ENCODE assay signal across 8 cellular contexts in the genomic region with DNA sequence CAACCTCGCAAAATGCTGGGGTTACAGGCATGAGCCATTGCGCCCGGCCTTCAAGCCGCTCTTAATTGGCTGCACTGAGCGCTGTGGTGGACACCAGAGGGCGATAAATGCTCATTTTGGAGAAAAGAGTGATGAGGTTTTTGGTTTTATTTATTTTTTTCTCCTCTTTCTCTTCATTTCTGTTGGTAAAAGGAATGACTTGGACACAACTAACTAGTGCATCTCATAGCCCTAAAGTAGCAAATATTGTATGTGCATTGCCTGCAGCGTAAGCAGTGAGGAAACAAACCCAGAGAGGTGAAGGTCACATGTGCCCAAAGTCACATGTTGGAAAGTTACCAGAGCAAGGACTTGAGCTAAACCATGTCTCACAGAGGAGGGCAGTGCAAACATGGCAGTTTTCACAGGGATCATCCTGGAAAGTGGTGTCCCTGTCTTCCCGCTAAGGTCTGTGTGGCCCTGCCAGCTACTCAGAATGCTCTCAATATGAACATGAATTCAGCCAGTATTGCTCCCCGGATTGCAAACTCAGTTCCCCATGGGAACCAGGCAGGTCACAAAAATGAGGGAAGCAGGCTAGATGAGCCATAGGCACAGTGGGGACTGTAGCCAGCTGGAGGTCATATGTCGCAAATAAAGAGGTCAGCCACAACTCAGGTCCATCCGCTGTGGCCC. TPM values are rescaled to one million over a fixed set of nuclear protein-coding genes. Genes with fewer than 3 reads are reported as not detected.
DNase-seq lines count a peak whose midpoint lies in the region; ATAC-seq and TF ChIP-seq lines count a peak whose summit lies in the region.

No MANE protein-coding gene starts in this region.

- H3K27ac ChIP-seq in HEK293 (ENCODE audit: extremely low read depth, low read depth, low read length) (no peak overlapping the region), esophagus muscularis mucosa (replicated peaks in 1 of 4) (no peak overlapping the region), upper lobe of right lung (no peak overlapping the region)

- TF ChIP-seq EP300 in esophagus muscularis mucosa (IDR thresholded peaks at IDR 0.05), result no peak

- POLR2A ChIA-PET in HEK293 (lab: Yijun Ruan, JAX), result interaction anchor here (1.0 to 1.7 kb wide), 3 partner anchors 39 to 60 kb away, joined by 3 to 9 read pairs (median 3); no protein-coding TSS in a partner anchor

- H3K9me3 Mint-ChIP-seq in neural crest cell, result peaks cover under 1% of the 10 kb centered on the region

- H3K4me1 ChIP-seq in HEK293 (ENCODE audit: control insufficient read depth, insufficient read depth, low read length), result no peaks in the 10 kb centered on the region
- peaks cover 3 to 8% (median 6%) of the 10 kb centered on the region in 4 donors for H3K4me1 ChIP-seq in esophagus muscularis mucosa
- peaks cover 13% of the 10 kb centered on the region for H3K4me1 ChIP-seq in upper lobe of right lung

- H3K36me3 Mint-ChIP-seq in neural crest cell (ENCODE audit: low read depth), result no peaks in the 10 kb centered on the region

- peak overlapping the region; percentile 12 for H3K4me3 Mint-ChIP-seq in neural crest cell

- H3K27me3 Mint-ChIP-seq in neural crest cell (ENCODE audit: low read depth), result no peaks in the 10 kb centered on the region

- H3K9me3 ChIP-seq in HEK293 (ENCODE audit: control insufficient read depth, insufficient read depth, low read depth, low read length) (no peaks in the 10 kb centered on the region), esophagus muscularis mucosa (peaks cover 0 to 3% (median 0%) of the 10 kb centered on the region in 4 donors), upper lobe of right lung (no peaks in the 10 kb centered on the region)

- intact Hi-C loops in esophagus muscularis mucosa (cut with DNase I) (loop anchor here (1.0 to 5.0 kb wide), 3 partner anchors 59 to 355 kb away; no protein-coding TSS in a partner anchor), upper lobe of right lung (cut with DNase I) (loop anchor here (5.0 to 10.0 kb wide), 2 partner anchors 60 to 358 kb away; no protein-coding TSS in a partner anchor)

- TF ChIP-seq POLR2A in esophagus muscularis mucosa (IDR thresholded peaks at IDR 0.05; ENCODE audit: low read depth), result no peak

- ATAC-seq in upper lobe of right lung, result peak; percentile 79
- no peak for ATAC-seq in GM21515 (IDR thresholded peaks at IDR 0.05; ENCODE audit: unreplicated experiment)

- H3K36me3 ChIP-seq in HEK293 (ENCODE audit: control insufficient read depth in 2 of 2, insufficient read depth in 1 of 2, low read length in 2 of 2) (no peaks in the 10 kb centered on the region), esophagus muscularis mucosa (no peaks in the 10 kb centered on the region), upper lobe of right lung (no peaks in the 10 kb centered on the region)

- DNase-seq in EH (ENCODE audit: low read depth), result peak; percentile 66
- DNase-seq in NCI-H460 (ENCODE audit: extremely low read depth, low read depth), result peak; percentile 45
- DNase-seq in activated T-cell treated with anti-CD3 and anti-CD28 coated beads for 1 hour (ENCODE audit: low read depth), result peak; percentile 63
- no peak for DNase-seq in esophagus muscularis mucosa (ENCODE audit: extremely low spot score)
- DNase-seq in neural crest cell (ENCODE audit: low read depth, low spot score), result peak; percentile 61
- no peak for DNase-seq in upper lobe of right lung

- H3K4me1 Mint-ChIP-seq in neural crest cell, result peaks cover 42% of the 10 kb centered on the region

- H3K4me3 ChIP-seq in HEK293 (ENCODE audit: low read depth, low read length) (no peak overlapping the region), esophagus muscularis mucosa (no peak overlapping the region), upper lobe of right lung (no peak overlapping the region)

- CTCF ChIA-PET in HEK293 (lab: Yijun Ruan, JAX), result interaction anchor here (0.5 to 12.6 kb wide), 26 partner anchors 9 to 549 kb away, joined by 3 to 275 read pairs (median 4); a partner anchor contains a TSS

- peak overlapping the region; percentile 85 for H3K27ac Mint-ChIP-seq in neural crest cell (ENCODE audit: unreplicated experiment)

- H3K27me3 ChIP-seq in esophagus muscularis mucosa (no peaks in the 10 kb centered on the region), upper lobe of right lung (no peaks in the 10 kb centered on the region)

- peak; percentile 60 for TF ChIP-seq CTCF in HEK293 (tag by site-specific recombination; IDR thresholded peaks at IDR 0.05)
- TF ChIP-seq CTCF in esophagus muscularis mucosa (IDR thresholded peaks at IDR 0.05), result peak; percentile 78 to 89 (median 82)
- peak; percentile 86 for TF ChIP-seq CTCF in neural crest cell (conservative IDR thresholded peaks at IDR 0.05)
- peak; percentile 76 for TF ChIP-seq CTCF in upper lobe of right lung (IDR thresholded peaks at IDR 0.05)

- 46% methylated on average over 10 of the region's 11 CpGs for WGBS in esophagus muscularis mucosa

TF ChIP-seq in HEK293, 187 proteins besides CTCF, POLR2A, EP300 and RAD21 (continues in another document):
- TF ChIP-seq MZF1 (tag by site-specific recombination; IDR thresholded peaks at IDR 0.05; ENCODE audit: borderline replicate concordance) (no peak), ZNF561 (tag by site-specific recombination; IDR thresholded peaks at IDR 0.05; ENCODE audit: borderline replicate concordance) (no peak), ZNF785 (tag by site-specific recombination; IDR thresholded peaks at IDR 0.05) (no peak), ZNF654 (tag by site-specific recombination; IDR thresholded peaks at IDR 0.05; ENCODE audit: low read depth) (peak; percentile 61), HOXD13 (CRISPR knock-in tag; IDR thresholded peaks at IDR 0.05; ENCODE audit: borderline replicate concordance) (no peak), ZNF529 (tag by site-specific recombination; IDR thresholded peaks at IDR 0.05; ENCODE audit: insufficient replicate concordance) (no peak), PRDM1 (tag by site-specific recombination; IDR thresholded peaks at IDR 0.05) (0 out of 2 replicates have a peak, but pooled peaks have one; percentile 19), ZNF747 (tag by site-specific recombination; IDR thresholded peaks at IDR 0.05) (no peak), ZNF791 (tag by site-specific recombination; IDR thresholded peaks at IDR 0.05) (no peak), ZNF558 (tag by site-specific recombination; IDR thresholded peaks at IDR 0.05) (no peak), GLI4 (tag by site-specific recombination; IDR thresholded peaks at IDR 0.05) (no peak), ZNF335 (tag by site-specific recombination; conservative IDR thresholded peaks at IDR 0.05) (no peak), RBAK (tag by site-specific recombination; IDR thresholded peaks at IDR 0.05) (no peak)
- TF ChIP-seq, protein P1, sequence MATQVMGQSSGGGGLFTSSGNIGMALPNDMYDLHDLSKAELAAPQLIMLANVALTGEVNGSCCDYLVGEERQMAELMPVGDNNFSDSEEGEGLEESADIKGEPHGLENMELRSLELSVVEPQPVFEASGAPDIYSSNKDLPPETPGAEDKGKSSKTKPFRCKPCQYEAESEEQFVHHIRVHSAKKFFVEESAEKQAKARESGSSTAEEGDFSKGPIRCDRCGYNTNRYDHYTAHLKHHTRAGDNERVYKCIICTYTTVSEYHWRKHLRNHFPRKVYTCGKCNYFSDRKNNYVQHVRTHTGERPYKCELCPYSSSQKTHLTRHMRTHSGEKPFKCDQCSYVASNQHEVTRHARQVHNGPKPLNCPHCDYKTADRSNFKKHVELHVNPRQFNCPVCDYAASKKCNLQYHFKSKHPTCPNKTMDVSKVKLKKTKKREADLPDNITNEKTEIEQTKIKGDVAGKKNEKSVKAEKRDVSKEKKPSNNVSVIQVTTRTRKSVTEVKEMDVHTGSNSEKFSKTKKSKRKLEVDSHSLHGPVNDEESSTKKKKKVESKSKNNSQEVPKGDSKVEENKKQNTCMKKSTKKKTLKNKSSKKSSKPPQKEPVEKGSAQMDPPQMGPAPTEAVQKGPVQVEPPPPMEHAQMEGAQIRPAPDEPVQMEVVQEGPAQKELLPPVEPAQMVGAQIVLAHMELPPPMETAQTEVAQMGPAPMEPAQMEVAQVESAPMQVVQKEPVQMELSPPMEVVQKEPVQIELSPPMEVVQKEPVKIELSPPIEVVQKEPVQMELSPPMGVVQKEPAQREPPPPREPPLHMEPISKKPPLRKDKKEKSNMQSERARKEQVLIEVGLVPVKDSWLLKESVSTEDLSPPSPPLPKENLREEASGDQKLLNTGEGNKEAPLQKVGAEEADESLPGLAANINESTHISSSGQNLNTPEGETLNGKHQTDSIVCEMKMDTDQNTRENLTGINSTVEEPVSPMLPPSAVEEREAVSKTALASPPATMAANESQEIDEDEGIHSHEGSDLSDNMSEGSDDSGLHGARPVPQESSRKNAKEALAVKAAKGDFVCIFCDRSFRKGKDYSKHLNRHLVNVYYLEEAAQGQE (tag by site-specific recombination; IDR thresholded peaks at IDR 0.05), result no peak
- TF ChIP-seq, protein P2, sequence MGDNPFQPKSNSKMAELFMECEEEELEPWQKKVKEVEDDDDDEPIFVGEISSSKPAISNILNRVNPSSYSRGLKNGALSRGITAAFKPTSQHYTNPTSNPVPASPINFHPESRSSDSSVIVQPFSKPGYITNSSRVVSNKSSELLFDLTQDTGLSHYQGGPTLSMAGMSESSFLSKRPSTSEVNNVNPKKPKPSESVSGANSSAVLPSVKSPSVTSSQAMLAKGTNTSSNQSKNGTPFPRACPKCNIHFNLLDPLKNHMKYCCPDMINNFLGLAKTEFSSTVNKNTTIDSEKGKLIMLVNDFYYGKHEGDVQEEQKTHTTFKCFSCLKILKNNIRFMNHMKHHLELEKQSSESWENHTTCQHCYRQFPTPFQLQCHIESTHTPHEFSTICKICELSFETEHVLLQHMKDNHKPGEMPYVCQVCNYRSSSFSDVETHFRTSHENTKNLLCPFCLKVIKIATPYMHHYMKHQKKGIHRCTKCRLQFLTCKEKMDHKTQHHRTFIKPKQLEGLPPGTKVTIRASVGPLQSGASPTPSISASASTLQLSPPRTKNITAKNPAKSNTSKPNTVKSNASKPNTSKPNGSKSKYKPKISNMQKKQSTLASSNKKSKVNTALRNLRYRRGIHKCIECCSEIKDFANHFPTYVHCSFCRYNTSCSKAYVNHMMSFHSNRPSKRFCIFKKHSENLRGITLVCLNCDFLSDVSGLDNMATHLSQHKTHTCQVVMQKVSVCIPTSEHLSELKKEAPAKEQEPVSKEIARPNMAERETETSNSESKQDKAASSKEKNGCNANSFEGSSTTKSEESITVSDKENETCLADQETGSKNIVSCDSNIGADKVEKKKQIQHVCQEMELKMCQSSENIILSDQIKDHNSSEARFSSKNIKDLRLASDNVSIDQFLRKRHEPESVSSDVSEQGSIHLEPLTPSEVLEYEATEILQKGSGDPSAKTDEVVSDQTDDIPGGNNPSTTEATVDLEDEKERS (tag by site-specific recombination; IDR thresholded peaks at IDR 0.05), result no peak

RNA-seq across cellular contexts. Expression of a gene that starts 8.6 kb away (rescaled TPM):
- 0.17 and 0.52 TPM in 2 replicates for total RNA-seq in NCI-H460 (2014; rRNA removed; shearing (Covaris generic))
- polyA plus RNA-seq in NCI-H460 (2014; cell fraction: nucleus; rRNA removed), result 0.54 TPM in 1 of 2 replicates, not detected in the other
- total RNA-seq in esophagus muscularis mucosa, result 10 to 100 TPM; 11.0 to 20.6 (median 16.3) TPM
- 10.3 and 14.1 TPM in 2 replicates for total RNA-seq in neural crest cell
- total RNA-seq in upper lobe of right lung, result 144 TPM

Comparison
In these comparisons a context has a peak if more than half of its experiments do, and no peak if none do; other contexts are left out.
1. DNase-seq: peak in EH (single experiment), NCI-H460 (single experiment), activated T-cell treated with anti-CD3 and anti-CD28 coated beads for 1 hour (single experiment) and neural crest cell (single experiment); none in esophagus muscularis mucosa (single experiment) and upper lobe of right lung (single experiment).
2. Peak in every context shown above with its lines, with median percentiles within 50 percentile points of each other: CTCF ChIP-seq.